16 cellular contexts compared by ENCODE assay signal in genomic region chr2:185145316-185146121, GRCh38.
DNase-seq lines count a peak whose midpoint lies in the region; ATAC-seq, FAIRE-seq and TF ChIP-seq lines count a peak whose summit lies in the region.
"Had no signal": no experiment of that assay in that cellular context is flagged by ENCODE, and none has a peak within 500 bp of the region (broad histone marks: within the 10 kb centered on the region; RNA-seq: fewer than 3 reads in every experiment).

No MANE protein-coding gene starts in this region.

- H3K79me2 ChIP-seq in HepG2 (ENCODE audit: insufficient read depth, low read length): no peaks in the 10 kb centered on the region

- in situ Hi-C loops in HepG2 (cut with HindIII; ENCODE audit: extremely low pct_ligation_motif_present, low pct_unique_long_range_greater_than_20kb): no loop called here

- H3K4me3 ChIP-seq in HepG2 (replicated peaks in 1 of 3; ENCODE audit: insufficient read depth in 1 of 3, low read depth in 2 of 3, low read length in 3 of 3) (no peak overlapping the region), right lobe of liver (no peak overlapping the region), lower lobe of right lung (no peak overlapping the region)
- H3K4me3 ChIP-seq: thoracic aorta had no signal

- H3K36me3 ChIP-seq in HepG2 (replicated peaks in 1 of 2; ENCODE audit: control insufficient read depth in 1 of 2, insufficient read depth in 2 of 2, low read length in 2 of 2) (no peaks in the 10 kb centered on the region), right lobe of liver (no peaks in the 10 kb centered on the region), lower lobe of right lung (no peaks in the 10 kb centered on the region)
- H3K36me3 ChIP-seq: thoracic aorta had no signal

- H3K4me1 ChIP-seq in HepG2 (ENCODE audit: insufficient read depth, low read length) (no peaks in the 10 kb centered on the region), right lobe of liver (no peaks in the 10 kb centered on the region), lower lobe of right lung (no peaks in the 10 kb centered on the region)

- H2AFZ ChIP-seq in HepG2 (ENCODE audit: low read length): no peak overlapping the region

- DNase-seq in HepG2 (ENCODE audit: low spot score) (peak; percentile 10), right lobe of liver (no peak), NCI-H524 (lab: John Stamatoyannopoulos, UW) (peak; percentile 60 to 87), lower lobe of right lung (peak; percentile 19), NCI-H187 (lab: John Stamatoyannopoulos, UW) (no peak)
- DNase-seq in stimulated activated CD4-positive, alpha-beta T cell treated with anti-CD3 and anti-CD28 coated beads, Interleukin-15, amount 100 ng/mL, for 24 hours: no peak
- DNase-seq: activated CD4-positive, alpha-beta T cell treated with anti-CD3 and anti-CD28 coated beads for 1 hour; aorta; CD4-positive, alpha-beta memory T cell; central memory CD4-positive, alpha-beta T cell; GOT3; hippocampal formation; KG1 had no signal

- H3K27me3 ChIP-seq in HepG2 (ENCODE audit: control insufficient read depth in 1 of 2, insufficient read depth in 2 of 2, low read length in 2 of 2): no peaks in the 10 kb centered on the region
- no peaks in the 10 kb centered on the region for H3K27me3 ChIP-seq in right lobe of liver
- H3K27me3 ChIP-seq in lower lobe of right lung (ENCODE audit: low read depth): no peaks in the 10 kb centered on the region

- POLR2A ChIA-PET in HepG2 (lab: Yijun Ruan, JAX): no interaction called here

- H3K27ac ChIP-seq in HepG2 (ENCODE audit: extremely low read length, insufficient read depth, low read length): no peak overlapping the region
- H3K27ac ChIP-seq in right lobe of liver: no peak overlapping the region
- no peak overlapping the region for H3K27ac ChIP-seq in lower lobe of right lung
- H3K27ac ChIP-seq: epithelial cell of prostate, thoracic aorta had no signal

- TF ChIP-seq POLR2A in HepG2 (IDR thresholded peaks at IDR 0.05; ENCODE audit: insufficient read depth in 1 of 2, low read depth in 2 of 2, low read length in 2 of 2): no peak
- no peak for TF ChIP-seq POLR2A in right lobe of liver (IDR thresholded peaks at IDR 0.05)

- intact Hi-C loops in HepG2 (cut with micrococcal nuclease; ENCODE audit: unreplicated experiment): no loop called here
- intact Hi-C loops in right lobe of liver (cut with DNase I): no loop called here
- intact Hi-C loops in lower lobe of right lung (cut with DNase I): no loop called here

- no peaks in the 10 kb centered on the region for H4K20me1 ChIP-seq in HepG2 (ENCODE audit: insufficient read depth, low read length)

- ATAC-seq in HepG2: peak; percentile 58
- ATAC-seq in right lobe of liver: no peak
- peak in 1 of 2 donors; percentile 41 for ATAC-seq in lower lobe of right lung
- no peak for ATAC-seq in GM18858 (IDR thresholded peaks at IDR 0.05; ENCODE audit: unreplicated experiment)

- CTCF ChIA-PET in HepG2 (lab: Yijun Ruan, JAX; ENCODE audit: low intra/inter-chr PET ratio, low total read pairs): no interaction called here

- no peak for TF ChIP-seq EP300 in HepG2 (IDR thresholded peaks at IDR 0.05; ENCODE audit: low read depth in 2 of 2, low read length in 2 of 2)
- TF ChIP-seq EP300 in HepG2 (CRISPR knock-in tag; IDR thresholded peaks at IDR 0.05; ENCODE audit: borderline replicate concordance): no peak

- TF ChIP-seq CTCF in HepG2 (CRISPR knock-in tag; IDR thresholded peaks at IDR 0.05): no peak
- no peak for TF ChIP-seq CTCF in right lobe of liver (IDR thresholded peaks at IDR 0.05)
- TF ChIP-seq CTCF in lower lobe of right lung (IDR thresholded peaks at IDR 0.05): no peak

- 9% methylated on average over 11 of the region's 11 CpGs for WGBS in HepG2 (ENCODE audit: low lambda C conversion rate)
- 26% methylated on average over 2 of the region's 11 CpGs for WGBS in right lobe of liver (ENCODE audit: insufficient coverage, low coverage, low lambda C conversion rate, missing lambda C conversion rate)

- no TSS peak for BruUV-seq in HepG2 (replicated peaks; lab: Mats Ljungman, UMichigan)

- H3K9me3 ChIP-seq in HepG2 (ENCODE audit: low read length): no peaks in the 10 kb centered on the region
- no peaks in the 10 kb centered on the region for H3K9me3 ChIP-seq in right lobe of liver
- H3K9me3 ChIP-seq in lower lobe of right lung: no peaks in the 10 kb centered on the region
- H3K9me3 ChIP-seq: thoracic aorta had no signal

- no peak overlapping the region for H3K4me2 ChIP-seq in HepG2 (ENCODE audit: low read depth, low read length)

- no peak for TF ChIP-seq RAD21 in HepG2 (CRISPR knock-in tag; IDR thresholded peaks at IDR 0.05)

- no peak for FAIRE-seq in HepG2 (lab: Jason Lieb, UNC)

- H3K9ac ChIP-seq in HepG2 (ENCODE audit: insufficient read depth, low read depth, low read length): no peak overlapping the region

TF ChIP-seq in HepG2, 621 proteins besides CTCF, POLR2A, EP300 and RAD21:
- TF ChIP-seq CEBPB (IDR thresholded peaks at IDR 0.05; ENCODE audit: borderline replicate concordance, low read depth, low read length) (peak; percentile 71; the same call in 1 of the 2 replicates), ZNF670 (CRISPR knock-in tag; IDR thresholded peaks at IDR 0.05; ENCODE audit: borderline replicate concordance) (no peak), RORA (CRISPR knock-in tag; IDR thresholded peaks at IDR 0.05) (no peak), JUN (CRISPR knock-in tag; IDR thresholded peaks at IDR 0.05) (no peak), ATM (IDR thresholded peaks at IDR 0.05; ENCODE audit: borderline replicate concordance) (no peak), BHLHE40 (IDR thresholded peaks at IDR 0.05; ENCODE audit: low read length) (peak; percentile 26; the same call in 1 of the 2 replicates), ZBTB14 (CRISPR knock-in tag; IDR thresholded peaks at IDR 0.05) (no peak), MAFK (conservative IDR thresholded peaks at IDR 0.05 in 1 of 2, IDR thresholded peaks at IDR 0.05 in 1 of 2; ENCODE audit: low read length in 2 of 2) (0 out of 4 replicates have a peak, but pooled peaks of 1 of the 2 experiments have one; percentile 1), MTA3 (CRISPR knock-in tag; IDR thresholded peaks at IDR 0.05) (no peak)

Comparison
In these comparisons a context has a peak if more than half of its experiments do, and no peak if none do; other contexts are left out.
1. DNase-seq: peak in HepG2 (single experiment), NCI-H524 (2 of 2) and lower lobe of right lung (single experiment); none in right lobe of liver (0 of 3), NCI-H187 (0 of 2) and stimulated activated CD4-positive, alpha-beta T cell treated with anti-CD3 and anti-CD28 coated beads, Interleukin-15, amount 100 ng/mL, for 24 hours (single experiment).